In genomic region chr10:7484456-7485266, GRCh38 we compare ENCODE assay signal across 8 cellular contexts.
A peak's percentile ranks its signal among the peaks of the same experiment; 100 is the strongest.
DNase-seq lines count a peak whose midpoint lies in the region; ATAC-seq and TF ChIP-seq lines count a peak whose summit lies in the region.

No MANE protein-coding gene starts in this region.

- TF ChIP-seq EP300 in gastroesophageal sphincter (IDR thresholded peaks at IDR 0.05) = no peak

- TF ChIP-seq POLR2A in gastroesophageal sphincter (IDR thresholded peaks at IDR 0.05) = no peak

- DNase-seq in Jurkat, Clone E6-1 (ENCODE audit: low read depth, low spot score) = peak; percentile 84
- DNase-seq in activated T-cell treated with anti-CD3 and anti-CD28 coated beads, Interleukin-2, amount 50 U/mL, for 48 hours = peak; percentile 55 to 58
- no peak for DNase-seq in NCI-H2227 treated with DMSO at 0.1 percent for 48 hours (lab: John Stamatoyannopoulos, UW)
- DNase-seq in H4 (ENCODE audit: low spot score) = no peak

- H3F3A ChIP-seq in DOHH2 (ENCODE audit: control insufficient read depth, insufficient read depth) = peaks cover 33% of the 10 kb centered on the region

- H3K4me3 ChIP-seq in DOHH2 (ENCODE audit: low read length) (peak overlapping the region; percentile 57), neuron (ENCODE audit: low read length) (no peak overlapping the region), gastroesophageal sphincter (no peak overlapping the region)
- H3K4me3 ChIP-seq in Jurkat, Clone E6-1 (ENCODE audit: low read length) = peak overlapping the region; percentile 21

- peak overlapping the region; percentile 17 for H2AFZ ChIP-seq in neuron (ENCODE audit: low read depth, low read length)

- 34 to 38% methylated on average over 12 to 13 of the region's 13 CpGs for WGBS in gastroesophageal sphincter (ENCODE audit: low coverage in 1 of 2), 2 donors

- H3K9me2 ChIP-seq in DOHH2 (replicated peaks; ENCODE audit: control insufficient read depth, low read length) = no peaks in the 10 kb centered on the region

- no peaks in the 10 kb centered on the region for H4K20me1 ChIP-seq in DOHH2 (ENCODE audit: control insufficient read depth, insufficient read depth, low read depth, low read length)

- peaks cover 98% of the 10 kb centered on the region for H3K4me1 ChIP-seq in DOHH2 (ENCODE audit: control insufficient read depth, low read length)
- peaks cover 32% of the 10 kb centered on the region for H3K4me1 ChIP-seq in neuron (ENCODE audit: insufficient read depth, low read length)
- H3K4me1 ChIP-seq in gastroesophageal sphincter = peaks cover 0 to 11% (median 0%) of the 10 kb centered on the region in 3 donors

- peak; percentile 72 for ATAC-seq in GM21390 (IDR thresholded peaks at IDR 0.05; ENCODE audit: unreplicated experiment)
- ATAC-seq in gastroesophageal sphincter = no peak

- peak overlapping the region; percentile 84 for H3K27ac ChIP-seq in DOHH2 (ENCODE audit: low read depth, low read length)
- H3K27ac ChIP-seq in gastroesophageal sphincter = no peak overlapping the region

- H3K9me3 ChIP-seq in DOHH2 (ENCODE audit: control insufficient read depth, insufficient read depth, low read length) (no peaks in the 10 kb centered on the region), neuron (ENCODE audit: low read length) (no peaks in the 10 kb centered on the region), gastroesophageal sphincter (no peaks in the 10 kb centered on the region)

- peak overlapping the region; percentile 65 for H3K4me2 ChIP-seq in DOHH2 (ENCODE audit: low read length)

- H3K27me3 ChIP-seq in DOHH2 (ENCODE audit: control insufficient read depth, low read length) (no peaks in the 10 kb centered on the region), neuron (ENCODE audit: insufficient read depth, low read length) (no peaks in the 10 kb centered on the region), gastroesophageal sphincter (peaks cover 33% of the 10 kb centered on the region)

- TF ChIP-seq CTCF in DOHH2 (IDR thresholded peaks at IDR 0.05; ENCODE audit: low read depth, low read length, poor library complexity, severe bottlenecking) (no peak), gastroesophageal sphincter (IDR thresholded peaks at IDR 0.05) (no peak)

- H3K79me2 ChIP-seq in DOHH2 (ENCODE audit: control insufficient read depth, low read length) = no peaks in the 10 kb centered on the region

- no peaks in the 10 kb centered on the region for H3K36me3 ChIP-seq in DOHH2 (ENCODE audit: control insufficient read depth, low read length)
- no peaks in the 10 kb centered on the region for H3K36me3 ChIP-seq in neuron (ENCODE audit: insufficient read depth, low read length)
- no peaks in the 10 kb centered on the region for H3K36me3 ChIP-seq in gastroesophageal sphincter

Comparison
In these comparisons a context has a peak if more than half of its experiments do, and no peak if none do; other contexts are left out.
1. H3K4me3 ChIP-seq: peak in DOHH2 (single experiment) and Jurkat, Clone E6-1 (single experiment); none in neuron (single experiment) and gastroesophageal sphincter (0 of 2).
2. DNase-seq: peak in Jurkat, Clone E6-1 (single experiment) and activated T-cell treated with anti-CD3 and anti-CD28 coated beads, Interleukin-2, amount 50 U/mL, for 48 hours (2 of 2); none in NCI-H2227 treated with DMSO at 0.1 percent for 48 hours (single experiment) and H4 (single experiment).